Comparison of ENCODE assay signal across 17 cellular contexts in the genomic region with DNA sequence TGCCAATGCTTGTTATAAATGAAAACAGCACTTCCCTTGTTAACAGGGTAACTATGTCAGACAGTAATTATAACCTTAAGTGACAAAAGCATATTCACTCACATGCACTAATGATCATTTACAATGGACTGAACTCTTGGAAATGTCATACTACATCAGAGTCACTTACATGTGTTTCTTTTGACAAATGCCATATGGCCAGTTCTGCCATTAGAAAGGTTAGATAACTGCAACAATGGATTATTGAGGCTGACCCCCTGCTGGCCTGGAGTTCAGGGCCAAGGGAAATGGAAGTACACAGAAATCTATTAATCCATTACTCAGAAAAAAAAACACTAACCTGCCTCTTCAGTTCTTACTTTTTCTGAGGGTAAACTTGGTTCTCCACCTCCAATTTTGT.
"Had no signal": no experiment of that assay in that cellular context is flagged by ENCODE, and none has a peak within 500 bp of the region (broad histone marks: within the 10 kb centered on the region; RNA-seq: fewer than 3 reads in every experiment).

No MANE protein-coding gene starts in this region.

- DNase-seq: activated CD4-positive, alpha-beta T cell treated with anti-CD3 and anti-CD28 coated beads for 1 hour; activated CD4-positive, alpha-beta T cell treated with anti-CD3 and anti-CD28 coated beads, Interleukin-2, amount 50 U/mL, for 1 hour; activated CD8-positive, alpha-beta T cell treated with anti-CD3 and anti-CD28 coated beads, Interleukin-2, amount 10 ng/mL, durations not matched to agents 7 days and 5 days; activated gamma-delta T cell; activated naive CD4-positive, alpha-beta T cell treated with anti-CD3 and anti-CD28 coated beads, Interleukin-2, amount 50 U/mL, for 16 hours; activated naive CD8-positive, alpha-beta T cell treated with anti-CD3 and anti-CD28 coated beads, Interleukin-2, amount 50 U/mL, for 24 hours; dermis blood vessel endothelial cell; effector CD8-positive, alpha-beta T cell; erythroblast; glutamatergic neuron; immature natural killer cell; left lung; naive B cell; nucleus accumbens; small intestine; stimulated activated CD4-positive, alpha-beta T cell treated with anti-CD3 and anti-CD28 coated beads, Interleukin-2, amount 100 ng/mL, for 24 hours; stomach had no signal
